ENCODE assay signal across 10 cellular contexts in genomic region chr6:112620832-112621569, GRCh38.
DNase-seq lines count a peak whose midpoint lies in the region; ATAC-seq and TF ChIP-seq lines count a peak whose summit lies in the region.
"Had no signal": no experiment of that assay in that cellular context is flagged by ENCODE, and none has a peak within 500 bp of the region (broad histone marks: within the 10 kb centered on the region; RNA-seq: fewer than 3 reads in every experiment).

No MANE protein-coding gene starts in this region.

- no peaks in the 10 kb centered on the region for H3K36me3 Mint-ChIP-seq in natural killer cell
- H3K36me3 Mint-ChIP-seq: type B pancreatic cell had no signal

- no peaks in the 10 kb centered on the region for H3K27me3 Mint-ChIP-seq in natural killer cell (ENCODE audit: low read depth in 2 of 2)
- H3K27me3 Mint-ChIP-seq: effector memory CD8-positive, alpha-beta T cell; type B pancreatic cell had no signal

- H4K20me1 ChIP-seq in IMR-90 (ENCODE audit: insufficient read depth, low read length), result no peaks in the 10 kb centered on the region

- H2BK15ac ChIP-seq in IMR-90 (ENCODE audit: low read depth, low read length), result no peak overlapping the region

- H4K91ac ChIP-seq in IMR-90 (ENCODE audit: insufficient read depth, low read depth, low read length), result no peak overlapping the region

- DNase-seq in A172 (ENCODE audit: low spot score) (peak; percentile 21), IMR-90 (peak; percentile 79), dorsolateral prefrontal cortex (peak in 1 of 10 donors; percentile 10), HuH-7 (ENCODE audit: low spot score) (no peak), mucosa of gallbladder (ENCODE audit: low spot score) (no peak), natural killer cell (no peak)
- DNase-seq: effector memory CD8-positive, alpha-beta T cell had no signal

- no peak overlapping the region for H2AK9ac ChIP-seq in IMR-90 (replicated peaks; ENCODE audit: low read depth, low read length, poor library complexity)

- dilution Hi-C loops in IMR-90 (cut with HindIII; ENCODE audit: low sequenced_read_pairs, unreplicated experiment), result no loop called here

- H3K36me3 ChIP-seq in IMR-90 (ENCODE audit: control insufficient read depth, insufficient read depth, low read length), result no peaks in the 10 kb centered on the region

- no peak overlapping the region for H3K9ac ChIP-seq in IMR-90 (ENCODE audit: low read depth, low read length)

- BruUV-seq in IMR-90 (replicated peaks; lab: Mats Ljungman, UMichigan), result no TSS peak

- in situ Hi-C loops in IMR-90 (cut with MboI; ENCODE audit: low sequenced_read_pairs), result no loop called here

- no peaks in the 10 kb centered on the region for H3K4me1 ChIP-seq in IMR-90 (ENCODE audit: control insufficient read depth, insufficient read depth, low read length)

- POLR2A ChIA-PET in IMR-90 (lab: Charles Lee; ENCODE audit: unreplicated experiment), result no interaction called here

- H2AFZ ChIP-seq in IMR-90 (replicated peaks; ENCODE audit: low read length, poor library complexity), result no peak overlapping the region

- no peak for TF ChIP-seq POLR2A in IMR-90 (IDR thresholded peaks at IDR 0.05; ENCODE audit: low read depth, low read length)

- ATAC-seq in GM21423 (IDR thresholded peaks at IDR 0.05; ENCODE audit: unreplicated experiment) (peak; percentile 69), IMR-90 (ENCODE audit: low read depth) (peak; percentile 63), GM19455 (IDR thresholded peaks at IDR 0.05; ENCODE audit: unreplicated experiment) (no peak), natural killer cell (no peak)
- ATAC-seq: effector memory CD8-positive, alpha-beta T cell had no signal

- no CpG with 5 or more reads among the region's 3 CpGs for WGBS in IMR-90 (ENCODE audit: extremely low coverage in 2 of 2, insufficient read length in 1 of 2), 2 experiments

- no peaks in the 10 kb centered on the region for H3K79me1 ChIP-seq in IMR-90 (ENCODE audit: low read depth in 1 of 2, low read length in 2 of 2)

- no peak overlapping the region for H4K5ac ChIP-seq in IMR-90 (ENCODE audit: low read depth, low read length)

- no peak for TF ChIP-seq CTCF in IMR-90 (conservative IDR thresholded peaks at IDR 0.05; ENCODE audit: low read depth, low read length)
- TF ChIP-seq CTCF in dorsolateral prefrontal cortex (IDR thresholded peaks at IDR 0.05 in 54 of 56, conservative IDR thresholded peaks at IDR 0.05 in 2 of 56; ENCODE audit: low read depth in 1 of 56, partially characterized antibody in 56 of 56), result no peak
- TF ChIP-seq CTCF in natural killer cell (IDR thresholded peaks at IDR 0.05), result no peak

- H3K4me3 Mint-ChIP-seq in natural killer cell, result no peak overlapping the region
- H3K4me3 Mint-ChIP-seq: effector memory CD8-positive, alpha-beta T cell; type B pancreatic cell had no signal

- no peak overlapping the region for H2BK20ac ChIP-seq in IMR-90 (ENCODE audit: low read depth, low read length)

- CTCF ChIA-PET in IMR-90 (lab: Yijun Ruan, JAX), result interaction anchor here (1.1 kb wide), 1 partner anchor 18 kb away, joined by 3 read pairs; no protein-coding TSS in a partner anchor

- no peak overlapping the region for H3K23ac ChIP-seq in IMR-90 (ENCODE audit: low read depth, low read length)

- H3K56ac ChIP-seq in IMR-90 (ENCODE audit: extremely low read depth, insufficient read depth, low read length), result no peak overlapping the region

- no peaks in the 10 kb centered on the region for H3K9me3 ChIP-seq in IMR-90 (ENCODE audit: control insufficient read depth, insufficient read depth, low read length)

- intact Hi-C loops in IMR-90 (cut with micrococcal nuclease), result no loop called here
- intact Hi-C loops in dorsolateral prefrontal cortex (cut with DNase I), result no loop called here
- intact Hi-C loops in natural killer cell (cut with micrococcal nuclease), result no loop called here

- no peak overlapping the region for H2BK5ac ChIP-seq in IMR-90 (ENCODE audit: low read depth, low read length, poor library complexity, severe bottlenecking)

- H3K9me1 ChIP-seq in IMR-90 (ENCODE audit: insufficient read depth, low read length), result no peaks in the 10 kb centered on the region

- H4K8ac ChIP-seq in IMR-90 (ENCODE audit: low read depth in 2 of 2, low read length in 2 of 2), result no peak overlapping the region

- no peak overlapping the region for H3K4me3 ChIP-seq in IMR-90 (ENCODE audit: insufficient read depth, low read depth, low read length)
- H3K4me3 ChIP-seq in dorsolateral prefrontal cortex, result no peak overlapping the region

- H3K27ac ChIP-seq in IMR-90 (ENCODE audit: insufficient read depth, low read length), result no peak overlapping the region
- peak overlapping the region in 35 of 59 donors; percentile 1 to 74 (median 40) for H3K27ac ChIP-seq in dorsolateral prefrontal cortex

- no peak overlapping the region for H3K18ac ChIP-seq in IMR-90 (ENCODE audit: low read depth, low read length)

- H2BK120ac ChIP-seq in IMR-90 (ENCODE audit: low read depth, low read length), result no peak overlapping the region

- H2AK5ac ChIP-seq in IMR-90 (ENCODE audit: low read depth, low read length), result 0 out of 2 replicates have a peak overlapping the region, but pooled peaks have one; percentile 59

- no peak overlapping the region for H3K14ac ChIP-seq in IMR-90 (replicated peaks; ENCODE audit: low read depth, low read length)

- no peak for TF ChIP-seq RAD21 in IMR-90 (IDR thresholded peaks at IDR 0.05; ENCODE audit: low read length)

- H3K27me3 ChIP-seq in IMR-90 (ENCODE audit: control insufficient read depth, insufficient read depth, low read length) (no peaks in the 10 kb centered on the region), dorsolateral prefrontal cortex (no peaks in the 10 kb centered on the region)

- H3K4me2 ChIP-seq in IMR-90 (ENCODE audit: low read depth, low read length), result no peak overlapping the region

- no peak overlapping the region for H3K27ac Mint-ChIP-seq in natural killer cell
- H3K27ac Mint-ChIP-seq: effector memory CD8-positive, alpha-beta T cell; type B pancreatic cell had no signal

- H3K4ac ChIP-seq in IMR-90 (ENCODE audit: low read depth, low read length), result no peak overlapping the region

- H3K9me3 Mint-ChIP-seq in natural killer cell, result peaks cover 2 to 7% of the 10 kb centered on the region in 2 donors
- H3K9me3 Mint-ChIP-seq: type B pancreatic cell had no signal

- no peaks in the 10 kb centered on the region for H3K4me1 Mint-ChIP-seq in natural killer cell

TF ChIP-seq in IMR-90, 13 proteins besides CTCF, POLR2A, EP300 and RAD21:
- no peak for TF ChIP-seq CEBPB (IDR thresholded peaks at IDR 0.05; ENCODE audit: low read depth, low read length)
- TF ChIP-seq RCOR1 (IDR thresholded peaks at IDR 0.05; ENCODE audit: insufficient replicate concordance, low read length), result no peak
- TF ChIP-seq USF2 (IDR thresholded peaks at IDR 0.05; ENCODE audit: low read depth, low read length), result no peak
- TF ChIP-seq MAFK (IDR thresholded peaks at IDR 0.05; ENCODE audit: low read depth, low read length), result peak; percentile 96
- TF ChIP-seq NFE2L2 (IDR thresholded peaks at IDR 0.05; ENCODE audit: low read depth, low read length), result peak; percentile 67
- no peak for TF ChIP-seq RFX5 (IDR thresholded peaks at IDR 0.05; ENCODE audit: low read depth, low read length)
- TF ChIP-seq MXI1 (IDR thresholded peaks at IDR 0.05; ENCODE audit: borderline replicate concordance, low read depth, low read length), result no peak
- no peak for TF ChIP-seq CHD1 (IDR thresholded peaks at IDR 0.05; ENCODE audit: low read depth, low read length)
- TF ChIP-seq MAZ (IDR thresholded peaks at IDR 0.05; ENCODE audit: borderline replicate concordance, low read depth, low read length), result no peak
- TF ChIP-seq BHLHE40 (IDR thresholded peaks at IDR 0.05; ENCODE audit: low read depth, low read length), result peak; percentile 21; the same call in 1 of the 2 replicates
- TF ChIP-seq ELK1 (IDR thresholded peaks at IDR 0.05; ENCODE audit: borderline replicate concordance, low read depth, low read length), result no peak
- TF ChIP-seq FOS (IDR thresholded peaks at IDR 0.05; ENCODE audit: low read depth, low read length), result peak; percentile 87
- no peak for TF ChIP-seq SMC3 (IDR thresholded peaks at IDR 0.05; ENCODE audit: low read depth, low read length)

Comparison
In these comparisons a context has a peak if more than half of its experiments do, and no peak if none do; other contexts are left out.
1. DNase-seq: peak in A172 (single experiment) and IMR-90 (single experiment); none in HuH-7 (single experiment), mucosa of gallbladder (single experiment) and natural killer cell (single experiment).
2. ATAC-seq: peak in GM21423 (single experiment) and IMR-90 (single experiment); none in GM19455 (single experiment) and natural killer cell (0 of 3).